ENCODE assay signal across 8 cellular contexts in genomic region chr4:184649971-184650855, GRCh38. TPM values are rescaled to one million over a fixed set of nuclear protein-coding genes. Genes with fewer than 3 reads are reported as not detected.
DNase-seq lines count a peak whose midpoint lies in the region; ATAC-seq, FAIRE-seq and TF ChIP-seq lines count a peak whose summit lies in the region.

No MANE protein-coding gene starts in this region.

- ATAC-seq in GM21367 (IDR thresholded peaks at IDR 0.05; ENCODE audit: unreplicated experiment): peak; percentile 9

- H3K4me1 Mint-ChIP-seq in activated CD4-positive, alpha-beta memory T cell treated with anti-CD3 and anti-CD28 coated beads, Interleukin-2, amount 10 ng/mL, durations not matched to agents 7 days and 5 days: peaks cover 55% of the 10 kb centered on the region

- DNase-seq in DMS79 (lab: John Stamatoyannopoulos, UW) (peak; percentile 11), DMS79 treated with DMSO at 0.1 percent for 48 hours (lab: John Stamatoyannopoulos, UW) (no peak), HTR-8/SVneo (ENCODE audit: insufficient read length, low spot score) (peak; percentile 20), foreskin fibroblast (peak; percentile 54 to 76), pons (ENCODE audit: low spot score) (peak; percentile 65), KG1 (lab: John Stamatoyannopoulos, UW) (no peak)
- no peak for DNase-seq in activated CD4-positive, alpha-beta memory T cell treated with anti-CD3 and anti-CD28 coated beads, Interleukin-2, amount 10 ng/mL, durations not matched to agents 7 days and 5 days

- H3K4me3 Mint-ChIP-seq in activated CD4-positive, alpha-beta memory T cell treated with anti-CD3 and anti-CD28 coated beads, Interleukin-2, amount 10 ng/mL, durations not matched to agents 7 days and 5 days: peak overlapping the region; percentile 91

- no peaks in the 10 kb centered on the region for H3K9me3 Mint-ChIP-seq in activated CD4-positive, alpha-beta memory T cell treated with anti-CD3 and anti-CD28 coated beads, Interleukin-2, amount 10 ng/mL, durations not matched to agents 7 days and 5 days

- peak overlapping the region; percentile 89 for H3K27ac Mint-ChIP-seq in activated CD4-positive, alpha-beta memory T cell treated with anti-CD3 and anti-CD28 coated beads, Interleukin-2, amount 10 ng/mL, durations not matched to agents 7 days and 5 days

- peaks cover 48% of the 10 kb centered on the region for H3K36me3 Mint-ChIP-seq in activated CD4-positive, alpha-beta memory T cell treated with anti-CD3 and anti-CD28 coated beads, Interleukin-2, amount 10 ng/mL, durations not matched to agents 7 days and 5 days (ENCODE audit: low read depth)

- peak overlapping the region; percentile 63 to 90 for H3K4me3 ChIP-seq in foreskin fibroblast (ENCODE audit: low read depth in 1 of 2, low read length in 2 of 2)

- no peak for TF ChIP-seq CTCF in foreskin fibroblast (IDR thresholded peaks at IDR 0.05; ENCODE audit: low read depth, low read length)

- CTCF ChIA-PET in activated CD4-positive, alpha-beta memory T cell treated with anti-CD3 and anti-CD28 coated beads, Interleukin-2, amount 10 ng/mL, durations not matched to agents 7 days and 5 days (lab: Charles Lee): interaction anchor here (0.6 to 4.3 kb wide), 17 partner anchors 10 to 385 kb away, joined by 3 to 48 read pairs (median 4); partner anchors contain the start of gene CENPU

- FAIRE-seq in HTR-8/SVneo (lab: Jason Lieb, UNC): no peak

- POLR2A ChIA-PET in activated CD4-positive, alpha-beta memory T cell treated with anti-CD3 and anti-CD28 coated beads, Interleukin-2, amount 10 ng/mL, durations not matched to agents 7 days and 5 days (lab: Charles Lee): interaction anchor here (0.5 to 4.4 kb wide), 23 partner anchors 9 to 434 kb away, joined by 3 to 103 read pairs (median 7); partner anchors contain the start of genes ACSL1, CENPU and IRF2

- H3K27me3 Mint-ChIP-seq in activated CD4-positive, alpha-beta memory T cell treated with anti-CD3 and anti-CD28 coated beads, Interleukin-2, amount 10 ng/mL, durations not matched to agents 7 days and 5 days: no peaks in the 10 kb centered on the region

RNA-seq across cellular contexts. Expression of gene PRIMPOL, which starts 0.7 kb away (rescaled TPM):
- total RNA-seq in activated CD4-positive, alpha-beta memory T cell treated with anti-CD3 and anti-CD28 coated beads, Interleukin-2, amount 10 ng/mL, durations not matched to agents 7 days and 5 days: 10 to 100 TPM; 19.2 to 23.4 TPM

RNA-seq across cellular contexts. Expression of gene CASP3, which starts 1.0 kb away (rescaled TPM):
- 10 to 100 TPM; 71.4 to 77.1 TPM for total RNA-seq in activated CD4-positive, alpha-beta memory T cell treated with anti-CD3 and anti-CD28 coated beads, Interleukin-2, amount 10 ng/mL, durations not matched to agents 7 days and 5 days

Comparison
In these comparisons a context has a peak if more than half of its experiments do, and no peak if none do; other contexts are left out.
1. DNase-seq: peak in DMS79 (single experiment), HTR-8/SVneo (single experiment), foreskin fibroblast (2 of 2) and pons (single experiment); none in DMS79 treated with DMSO at 0.1 percent for 48 hours (single experiment), activated CD4-positive, alpha-beta memory T cell treated with anti-CD3 and anti-CD28 coated beads, Interleukin-2, amount 10 ng/mL, durations not matched to agents 7 days and 5 days (single experiment) and KG1 (single experiment).